8 cellular contexts compared by ENCODE assay signal in the genomic region with DNA sequence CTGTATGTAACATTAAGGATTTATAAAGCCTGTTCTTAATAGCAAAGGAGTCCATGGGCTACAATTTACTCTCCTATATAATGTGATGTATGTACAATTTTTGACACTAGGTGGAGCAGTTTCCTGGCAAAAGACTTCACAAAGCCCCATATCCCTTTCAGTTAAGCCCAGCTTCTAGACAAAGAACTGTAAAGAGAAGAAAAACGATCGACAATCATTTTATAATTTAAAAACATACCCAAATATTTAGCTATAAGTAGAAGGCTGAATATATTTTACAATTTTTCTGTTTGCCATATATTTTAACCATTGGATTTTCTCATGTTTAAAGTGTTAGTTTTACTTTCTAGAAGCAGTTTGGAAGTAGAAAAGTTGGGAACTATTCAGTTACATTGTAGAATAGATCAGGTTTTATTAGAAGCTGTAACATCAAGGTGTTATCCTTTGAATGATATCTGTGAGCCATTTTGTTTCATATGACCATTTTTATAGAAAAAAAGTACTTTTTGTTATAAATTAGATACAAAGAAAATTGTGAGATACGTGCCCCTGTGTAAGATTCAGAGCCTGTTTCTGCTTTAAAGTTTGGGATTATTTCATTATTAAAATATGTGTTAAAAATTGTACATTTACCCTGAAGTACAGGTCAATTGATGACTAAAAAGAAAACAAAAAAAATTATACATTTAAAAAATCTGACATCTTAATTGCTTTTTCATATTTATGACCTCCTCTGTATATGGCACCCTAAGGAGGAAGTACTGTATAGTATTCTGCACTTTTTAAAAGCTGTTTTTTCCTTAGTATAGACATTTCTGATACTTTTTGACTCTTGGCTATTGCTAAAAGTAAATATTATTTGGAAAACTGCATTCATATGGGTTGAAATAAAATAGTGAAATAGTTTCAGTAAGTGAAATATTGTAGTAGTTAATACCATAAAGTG. TPM values are rescaled to one million over a fixed set of nuclear protein-coding genes. Genes with fewer than 3 reads are reported as not detected.
DNase-seq lines count a peak whose midpoint lies in the region; ATAC-seq and TF ChIP-seq lines count a peak whose summit lies in the region.

No MANE protein-coding gene starts in this region.

- H3K4me1 ChIP-seq in gastroesophageal sphincter (peaks cover 0 to 24% (median 9%) of the 10 kb centered on the region in 3 donors), osteoblast (ENCODE audit: insufficient read depth, low read length) (peaks cover 52% of the 10 kb centered on the region)

- H3K36me3 ChIP-seq in gastroesophageal sphincter (peaks cover 0 to 26% of the 10 kb centered on the region in 2 donors), osteoblast (ENCODE audit: insufficient read depth, low read length) (no peaks in the 10 kb centered on the region)

- POLR2A ChIA-PET in activated CD8-positive, alpha-beta T cell treated with anti-CD3 and anti-CD28 coated beads, Interleukin-2, amount 10 ng/mL, durations not matched to agents 7 days and 5 days (lab: Charles Lee) = interaction anchor here (0.8 to 8.4 kb wide), 19 partner anchors 10 to 211 kb away, joined by 3 to 178 read pairs (median 6); a partner anchor contains a TSS

- no peak overlapping the region for H2AFZ ChIP-seq in osteoblast (ENCODE audit: low read length)

- H3K4me1 Mint-ChIP-seq in activated naive CD4-positive, alpha-beta T cell treated with anti-CD3 and anti-CD28 coated beads for 36 hours (ENCODE audit: low read depth) = peaks cover 63% of the 10 kb centered on the region
- peaks cover 48% of the 10 kb centered on the region for H3K4me1 Mint-ChIP-seq in activated CD8-positive, alpha-beta T cell treated with anti-CD3 and anti-CD28 coated beads, Interleukin-2, amount 10 ng/mL, durations not matched to agents 7 days and 5 days (ENCODE audit: low read depth)

- peak; percentile 46 to 85 (median 78) for TF ChIP-seq CTCF in gastroesophageal sphincter (IDR thresholded peaks at IDR 0.05)
- TF ChIP-seq CTCF in osteoblast (IDR thresholded peaks at IDR 0.05; ENCODE audit: extremely low read depth, low read depth, low read length) = peak; percentile 67

- no peak for DNase-seq in activated naive CD4-positive, alpha-beta T cell treated with anti-CD3 and anti-CD28 coated beads for 36 hours
- DNase-seq in activated naive CD4-positive, alpha-beta T cell treated with Interleukin-2 at 50 U/mL for 16 hours = no peak
- DNase-seq in NCI-H510A treated with DMSO at 0.1 percent for 48 hours (lab: John Stamatoyannopoulos, UW) (peak; percentile 99), osteoblast (ENCODE audit: insufficient read length, low spot score, missing footprints) (peak; percentile 90)
- DNase-seq in activated CD8-positive, alpha-beta T cell treated with anti-CD3 and anti-CD28 coated beads, Interleukin-2, amount 10 ng/mL, durations not matched to agents 7 days and 5 days = peak; percentile 61

- intact Hi-C loops in activated naive CD4-positive, alpha-beta T cell treated with anti-CD3 and anti-CD28 coated beads for 36 hours (cut with micrococcal nuclease) = loop anchor here (1.0 to 10.0 kb wide), 10 partner anchors 9 to 351 kb away; no protein-coding TSS in a partner anchor

- H3K27me3 ChIP-seq in gastroesophageal sphincter (no peaks in the 10 kb centered on the region), osteoblast (ENCODE audit: insufficient read depth, low read length) (no peaks in the 10 kb centered on the region)

- H3K4me2 ChIP-seq in osteoblast (ENCODE audit: insufficient read depth, low read length) = peak overlapping the region; percentile 82

- no peak for TF ChIP-seq EP300 in gastroesophageal sphincter (IDR thresholded peaks at IDR 0.05)

- peak; percentile 55 for ATAC-seq in HG03565 (IDR thresholded peaks at IDR 0.05; ENCODE audit: unreplicated experiment)
- peak; percentile 83 for ATAC-seq in activated CD8-positive, alpha-beta T cell treated with anti-CD3 and anti-CD28 coated beads, Interleukin-2, amount 10 ng/mL, durations not matched to agents 7 days and 5 days
- ATAC-seq in gastroesophageal sphincter = peak; percentile 72
- no peak for ATAC-seq in GM21515 (IDR thresholded peaks at IDR 0.05; ENCODE audit: unreplicated experiment)

- peak overlapping the region; percentile 11 to 58 (median 50) for H3K27ac ChIP-seq in gastroesophageal sphincter
- H3K27ac ChIP-seq in osteoblast (ENCODE audit: low read depth, low read length) = peak overlapping the region; percentile 99

- WGBS in gastroesophageal sphincter (ENCODE audit: low coverage in 1 of 2), 2 donors = 15 to 19% methylated on average over 3 of the region's 3 CpGs

- peaks cover 26% of the 10 kb centered on the region for H3K36me3 Mint-ChIP-seq in activated naive CD4-positive, alpha-beta T cell treated with anti-CD3 and anti-CD28 coated beads for 36 hours (ENCODE audit: low read depth)
- H3K36me3 Mint-ChIP-seq in activated CD8-positive, alpha-beta T cell treated with anti-CD3 and anti-CD28 coated beads, Interleukin-2, amount 10 ng/mL, durations not matched to agents 7 days and 5 days (ENCODE audit: low read depth) = peaks cover 30% of the 10 kb centered on the region

- peak overlapping the region; percentile 62 for H3K4me3 Mint-ChIP-seq in activated naive CD4-positive, alpha-beta T cell treated with anti-CD3 and anti-CD28 coated beads for 36 hours
- H3K4me3 Mint-ChIP-seq in activated CD8-positive, alpha-beta T cell treated with anti-CD3 and anti-CD28 coated beads, Interleukin-2, amount 10 ng/mL, durations not matched to agents 7 days and 5 days = peak overlapping the region; percentile 48

- no peaks in the 10 kb centered on the region for H3K9me3 Mint-ChIP-seq in activated naive CD4-positive, alpha-beta T cell treated with anti-CD3 and anti-CD28 coated beads for 36 hours
- no peaks in the 10 kb centered on the region for H3K9me3 Mint-ChIP-seq in activated CD8-positive, alpha-beta T cell treated with anti-CD3 and anti-CD28 coated beads, Interleukin-2, amount 10 ng/mL, durations not matched to agents 7 days and 5 days (ENCODE audit: insufficient read depth)

- no peaks in the 10 kb centered on the region for H3K27me3 Mint-ChIP-seq in activated naive CD4-positive, alpha-beta T cell treated with anti-CD3 and anti-CD28 coated beads for 36 hours (ENCODE audit: low read depth)
- no peaks in the 10 kb centered on the region for H3K27me3 Mint-ChIP-seq in activated CD8-positive, alpha-beta T cell treated with anti-CD3 and anti-CD28 coated beads, Interleukin-2, amount 10 ng/mL, durations not matched to agents 7 days and 5 days (ENCODE audit: low read depth)

- H3K9me3 ChIP-seq in gastroesophageal sphincter (no peaks in the 10 kb centered on the region), osteoblast (ENCODE audit: low read depth, low read length) (no peaks in the 10 kb centered on the region)

- peaks cover 33% of the 10 kb centered on the region for H3K79me2 ChIP-seq in osteoblast (ENCODE audit: insufficient read depth, low read length)

- no peaks in the 10 kb centered on the region for H4K20me1 ChIP-seq in osteoblast (ENCODE audit: insufficient read depth, low read length)

- TF ChIP-seq POLR2A in gastroesophageal sphincter (IDR thresholded peaks at IDR 0.05) = no peak

- peak overlapping the region in 1 of 2 donors; percentile 11 for H3K4me3 ChIP-seq in gastroesophageal sphincter
- peak overlapping the region; percentile 46 for H3K4me3 ChIP-seq in osteoblast (ENCODE audit: insufficient read depth, low read length)

- CTCF ChIA-PET in activated naive CD4-positive, alpha-beta T cell treated with anti-CD3 and anti-CD28 coated beads for 36 hours (lab: Charles Lee) = interaction anchor here (0.6 to 5.7 kb wide), 21 partner anchors 9 to 231 kb away, joined by 3 to 63 read pairs (median 5); no protein-coding TSS in a partner anchor
- CTCF ChIA-PET in activated CD8-positive, alpha-beta T cell treated with anti-CD3 and anti-CD28 coated beads, Interleukin-2, amount 10 ng/mL, durations not matched to agents 7 days and 5 days (lab: Charles Lee) = interaction anchor here (0.7 to 5.3 kb wide), 27 partner anchors 9 to 284 kb away, joined by 3 to 102 read pairs (median 4); a partner anchor contains a TSS

- H3K27ac Mint-ChIP-seq in activated naive CD4-positive, alpha-beta T cell treated with anti-CD3 and anti-CD28 coated beads for 36 hours = peak overlapping the region; percentile 98
- peak overlapping the region; percentile 78 for H3K27ac Mint-ChIP-seq in activated CD8-positive, alpha-beta T cell treated with anti-CD3 and anti-CD28 coated beads, Interleukin-2, amount 10 ng/mL, durations not matched to agents 7 days and 5 days

RNA-seq across cellular contexts. Expression of a gene that starts 46.3 kb away (rescaled TPM):
- total RNA-seq in activated naive CD4-positive, alpha-beta T cell treated with anti-CD3 and anti-CD28 coated beads for 36 hours = 100 to 1,000 TPM; 423 to 438 TPM
- 100 to 1,000 TPM; 122 to 123 TPM for total RNA-seq in activated CD8-positive, alpha-beta T cell treated with anti-CD3 and anti-CD28 coated beads, Interleukin-2, amount 10 ng/mL, durations not matched to agents 7 days and 5 days
- 100 to 1,000 TPM in 1 of 4 donors, 10 to 100 TPM in 3; 50.8 to 175 (median 85.0) TPM for total RNA-seq in gastroesophageal sphincter
- total RNA-seq in osteoblast = 415 and 445 TPM in 2 replicates

RNA-seq across cellular contexts. Expression of a gene that starts 46.6 kb away (rescaled TPM):
- 10 to 100 TPM; 19.7 to 24.4 TPM for total RNA-seq in activated naive CD4-positive, alpha-beta T cell treated with anti-CD3 and anti-CD28 coated beads for 36 hours
- total RNA-seq in activated CD8-positive, alpha-beta T cell treated with anti-CD3 and anti-CD28 coated beads, Interleukin-2, amount 10 ng/mL, durations not matched to agents 7 days and 5 days = 10 to 100 TPM; 21.5 to 24.7 TPM
- total RNA-seq in gastroesophageal sphincter = 10 to 100 TPM; 16.6 to 26.0 (median 24.3) TPM
- 8.0 and 14.7 TPM in 2 replicates for total RNA-seq in osteoblast

Comparison
In these comparisons a context has a peak if more than half of its experiments do, and no peak if none do; other contexts are left out.
1. DNase-seq: peak in NCI-H510A treated with DMSO at 0.1 percent for 48 hours (single experiment), activated CD8-positive, alpha-beta T cell treated with anti-CD3 and anti-CD28 coated beads, Interleukin-2, amount 10 ng/mL, durations not matched to agents 7 days and 5 days (single experiment) and osteoblast (single experiment); none in activated naive CD4-positive, alpha-beta T cell treated with anti-CD3 and anti-CD28 coated beads for 36 hours (single experiment) and activated naive CD4-positive, alpha-beta T cell treated with Interleukin-2 at 50 U/mL for 16 hours (single experiment).